In the genomic region with DNA sequence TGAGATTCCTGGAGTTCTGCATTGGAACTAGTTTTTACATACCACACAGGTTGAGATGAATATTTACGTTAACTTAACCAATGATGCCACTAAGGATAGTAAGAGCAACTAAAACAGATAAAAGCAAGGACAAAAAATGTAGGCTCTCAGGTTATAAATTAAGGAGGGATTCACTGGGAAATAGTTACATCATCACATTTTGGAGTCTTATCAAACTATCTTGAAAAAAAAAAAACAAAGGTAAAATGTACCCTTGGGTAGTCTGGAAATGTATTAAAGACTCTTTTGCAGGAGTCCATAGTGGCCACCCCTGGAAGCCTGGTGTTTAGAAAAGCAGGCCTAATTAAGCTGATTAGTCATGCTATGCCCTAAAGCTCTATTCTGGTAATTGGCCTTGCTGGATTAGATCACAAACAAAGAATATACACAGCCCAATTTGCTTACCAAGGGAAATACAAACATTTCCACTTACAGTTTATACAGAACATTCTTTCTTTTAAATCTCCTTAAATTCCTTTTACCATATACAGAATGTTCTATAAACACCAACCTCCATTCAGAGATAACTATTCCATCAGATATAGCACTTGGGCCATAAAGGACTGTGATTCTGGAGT, we compare ENCODE assay signal across 1 cellular context.
TF ChIP-seq lines count a peak whose summit lies in the region.

No MANE protein-coding gene starts in this region.

TF ChIP-seq in GM12878, 131 proteins besides CTCF, POLR2A, EP300 and RAD21:
- TF ChIP-seq ZSCAN29 (IDR thresholded peaks at IDR 0.05) (no peak), FOXK2 (IDR thresholded peaks at IDR 0.05) (no peak), NRF1 (conservative IDR thresholded peaks at IDR 0.05; ENCODE audit: low read depth, low read length) (no peak), SPI1 (IDR thresholded peaks at IDR 0.05; ENCODE audit: borderline replicate concordance, insufficient read depth, low read depth, low read length) (no peak), POLR2AphosphoS5 (IDR thresholded peaks at IDR 0.05; ENCODE audit: low read length) (no peak)
- TF ChIP-seq, protein P1, sequence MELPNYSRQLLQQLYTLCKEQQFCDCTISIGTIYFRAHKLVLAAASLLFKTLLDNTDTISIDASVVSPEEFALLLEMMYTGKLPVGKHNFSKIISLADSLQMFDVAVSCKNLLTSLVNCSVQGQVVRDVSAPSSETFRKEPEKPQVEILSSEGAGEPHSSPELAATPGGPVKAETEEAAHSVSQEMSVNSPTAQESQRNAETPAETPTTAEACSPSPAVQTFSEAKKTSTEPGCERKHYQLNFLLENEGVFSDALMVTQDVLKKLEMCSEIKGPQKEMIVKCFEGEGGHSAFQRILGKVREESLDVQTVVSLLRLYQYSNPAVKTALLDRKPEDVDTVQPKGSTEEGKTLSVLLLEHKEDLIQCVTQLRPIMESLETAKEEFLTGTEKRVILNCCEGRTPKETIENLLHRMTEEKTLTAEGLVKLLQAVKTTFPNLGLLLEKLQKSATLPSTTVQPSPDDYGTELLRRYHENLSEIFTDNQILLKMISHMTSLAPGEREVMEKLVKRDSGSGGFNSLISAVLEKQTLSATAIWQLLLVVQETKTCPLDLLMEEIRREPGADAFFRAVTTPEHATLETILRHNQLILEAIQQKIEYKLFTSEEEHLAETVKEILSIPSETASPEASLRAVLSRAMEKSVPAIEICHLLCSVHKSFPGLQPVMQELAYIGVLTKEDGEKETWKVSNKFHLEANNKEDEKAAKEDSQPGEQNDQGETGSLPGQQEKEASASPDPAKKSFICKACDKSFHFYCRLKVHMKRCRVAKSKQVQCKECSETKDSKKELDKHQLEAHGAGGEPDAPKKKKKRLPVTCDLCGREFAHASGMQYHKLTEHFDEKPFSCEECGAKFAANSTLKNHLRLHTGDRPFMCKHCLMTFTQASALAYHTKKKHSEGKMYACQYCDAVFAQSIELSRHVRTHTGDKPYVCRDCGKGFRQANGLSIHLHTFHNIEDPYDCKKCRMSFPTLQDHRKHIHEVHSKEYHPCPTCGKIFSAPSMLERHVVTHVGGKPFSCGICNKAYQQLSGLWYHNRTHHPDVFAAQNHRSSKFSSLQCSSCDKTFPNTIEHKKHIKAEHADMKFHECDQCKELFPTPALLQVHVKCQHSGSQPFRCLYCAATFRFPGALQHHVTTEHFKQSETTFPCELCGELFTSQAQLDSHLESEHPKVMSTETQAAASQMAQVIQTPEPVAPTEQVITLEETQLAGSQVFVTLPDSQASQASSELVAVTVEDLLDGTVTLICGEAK (IDR thresholded peaks at IDR 0.05; ENCODE audit: borderline replicate concordance), result no peak
- TF ChIP-seq, protein P2, sequence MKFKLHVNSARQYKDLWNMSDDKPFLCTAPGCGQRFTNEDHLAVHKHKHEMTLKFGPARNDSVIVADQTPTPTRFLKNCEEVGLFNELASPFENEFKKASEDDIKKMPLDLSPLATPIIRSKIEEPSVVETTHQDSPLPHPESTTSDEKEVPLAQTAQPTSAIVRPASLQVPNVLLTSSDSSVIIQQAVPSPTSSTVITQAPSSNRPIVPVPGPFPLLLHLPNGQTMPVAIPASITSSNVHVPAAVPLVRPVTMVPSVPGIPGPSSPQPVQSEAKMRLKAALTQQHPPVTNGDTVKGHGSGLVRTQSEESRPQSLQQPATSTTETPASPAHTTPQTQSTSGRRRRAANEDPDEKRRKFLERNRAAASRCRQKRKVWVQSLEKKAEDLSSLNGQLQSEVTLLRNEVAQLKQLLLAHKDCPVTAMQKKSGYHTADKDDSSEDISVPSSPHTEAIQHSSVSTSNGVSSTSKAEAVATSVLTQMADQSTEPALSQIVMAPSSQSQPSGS (IDR thresholded peaks at IDR 0.05; ENCODE audit: low read length), result no peak
